In the genomic region with DNA sequence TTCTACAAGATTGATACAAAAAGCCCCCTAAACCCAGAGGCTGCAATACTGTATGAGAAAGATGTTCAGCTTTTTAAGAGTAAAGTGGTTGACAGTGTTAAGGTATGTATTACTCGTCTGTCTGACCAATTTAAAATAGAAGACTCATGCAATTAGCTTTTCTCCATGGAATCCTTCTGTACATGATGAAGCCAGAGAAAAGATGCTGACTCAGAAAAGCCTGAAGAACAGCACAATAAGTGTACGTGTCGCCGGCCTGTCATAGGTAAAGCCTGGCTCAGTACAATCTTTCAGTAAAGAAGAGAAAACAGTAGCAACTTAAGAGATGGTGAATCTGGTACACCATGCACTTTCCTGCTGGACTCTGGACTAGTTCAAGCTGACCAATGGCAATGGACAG, we compare ENCODE assay signal across 25 cellular contexts. TPM values are rescaled to one million over a fixed set of nuclear protein-coding genes. Genes with fewer than 3 reads are reported as not detected.
"Had no signal": no experiment of that assay in that cellular context is flagged by ENCODE, and none has a peak within 500 bp of the region (broad histone marks: within the 10 kb centered on the region; RNA-seq: fewer than 3 reads in every experiment).

No MANE protein-coding gene starts in this region.

- H3K4me2 ChIP-seq: SK-N-SH had no signal

- H3K4me3 ChIP-seq: MG63 had no signal

- H3K9me2 ChIP-seq: SK-N-SH had no signal

- FAIRE-seq: RCC 7860 had no signal

- ATAC-seq: T-cell had no signal

- DNase-seq: Karpas-422, KG1, MG63, NCI-H1092, NCI-H1105 treated with DMSO at 0.1 percent for 48 hours, NCI-H1417 treated with DMSO at 0.1 percent for 48 hours, NCI-H146, NCI-H1694 treated with DMSO at 0.1 percent for 48 hours, NCI-H2029, NCI-H2081 treated with DMSO at 0.1 percent for 48 hours, NCI-H2171, NCI-H226, NCI-H446, NCI-H510A, NCI-H524 treated with DMSO at 0.1 percent for 48 hours, NCI-H69, NCI-H774, SHP77, SK-N-SH, SW 1271, T-cell had no signal

- H3K9ac ChIP-seq: SK-N-SH had no signal

- H3K9me3 ChIP-seq: MG63, SK-N-SH had no signal

- H3K27me3 ChIP-seq: MG63 had no signal

- H3K27ac ChIP-seq: RWPE1 had no signal

RNA-seq across cellular contexts. Expression of gene ITIH1, which starts 23.0 kb away (rescaled TPM):
- total RNA-seq: HT1080, SK-MEL-5 had no signal
- polyA plus RNA-seq: SK-N-SH had no signal
